Comparison of ENCODE assay signal across 11 cellular contexts in the genomic region with DNA sequence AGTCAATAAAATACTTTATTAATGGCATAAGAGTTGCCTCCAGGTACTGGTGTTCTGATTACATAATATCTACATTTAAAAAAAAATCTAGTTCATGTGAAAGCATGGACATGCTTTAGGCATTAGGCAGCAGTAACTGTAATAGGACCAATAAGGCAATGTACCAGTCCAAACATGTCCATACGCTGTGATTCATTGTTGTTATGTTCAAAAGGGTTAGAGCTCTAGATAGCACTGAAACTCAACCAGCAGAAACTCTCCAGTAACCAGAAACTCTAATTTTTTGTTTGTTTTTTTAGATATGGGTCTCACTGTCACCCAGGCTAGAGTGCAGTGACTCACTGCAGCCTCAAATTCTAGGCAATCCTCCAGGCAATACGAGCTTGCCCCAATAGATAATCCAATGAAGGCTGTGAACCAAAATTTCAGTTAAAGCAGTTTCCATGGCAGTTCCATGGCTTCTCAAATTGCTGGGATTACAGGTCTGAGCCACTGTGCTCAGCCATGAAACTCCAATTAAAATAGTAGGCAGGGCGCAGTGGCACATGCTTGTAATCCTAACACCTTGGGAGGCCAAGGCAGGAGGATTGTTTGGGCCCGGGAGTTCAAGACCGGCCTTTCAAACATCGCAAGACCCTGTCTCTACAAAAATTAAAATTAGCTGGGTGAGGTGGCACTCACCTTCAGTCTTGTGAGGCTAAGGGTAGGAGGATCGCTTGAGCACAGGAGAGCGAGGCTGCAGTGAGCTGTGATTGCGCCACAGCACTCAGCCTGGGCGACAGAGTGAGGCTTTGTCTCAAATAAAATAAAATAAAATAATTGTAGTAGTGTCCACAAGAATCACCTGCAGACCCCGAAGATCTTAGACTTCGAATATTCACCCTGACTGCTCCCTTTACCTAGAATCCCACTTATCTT. TPM values are rescaled to one million over a fixed set of nuclear protein-coding genes. Genes with fewer than 3 reads are reported as not detected.
DNase-seq lines count a peak whose midpoint lies in the region; ATAC-seq and TF ChIP-seq lines count a peak whose summit lies in the region.
"Had no signal": no experiment of that assay in that cellular context is flagged by ENCODE, and none has a peak within 500 bp of the region (broad histone marks: within the 10 kb centered on the region; RNA-seq: fewer than 3 reads in every experiment).

No MANE protein-coding gene starts in this region.

- TF ChIP-seq POLR2A in stomach (IDR thresholded peaks at IDR 0.05) = no peak

- no peak for TF ChIP-seq CTCF in GM12865 (IDR thresholded peaks at IDR 0.05; ENCODE audit: insufficient read depth, low read depth, low read length, missing control alignments)
- TF ChIP-seq CTCF in retinal pigment epithelial cell (conservative IDR thresholded peaks at IDR 0.05; ENCODE audit: low read depth, low read length) = no peak
- no peak for TF ChIP-seq CTCF in stomach (IDR thresholded peaks at IDR 0.05)

- WGBS in stomach, 5 donors = 86 to 88% (median 87%) methylated on average over 12 of the region's 12 CpGs

- H3K27ac ChIP-seq in stomach = peak overlapping the region in 1 of 5 donors; percentile 38
- H3K27ac ChIP-seq: VCaP had no signal

- no peak for ATAC-seq in HG03571 (IDR thresholded peaks at IDR 0.05; ENCODE audit: unreplicated experiment)

- peaks cover 0 to 17% (median 2%) of the 10 kb centered on the region in 4 donors for H3K4me1 ChIP-seq in stomach
- H3K4me1 ChIP-seq: HAP-1 had no signal

- intact Hi-C loops in stomach (cut with DNase I; ENCODE audit: low total_unique reads) = no loop called here

- DNase-seq in GM12865 (ENCODE audit: low read depth) = peak; percentile 18
- DNase-seq in RPMI8226 = peak; percentile 17
- peak; percentile 98 for DNase-seq in fibroblast of gingiva (ENCODE audit: low read depth)
- peak; percentile 74 for DNase-seq in retinal pigment epithelial cell (ENCODE audit: low read depth)
- DNase-seq in stomach = no peak
- DNase-seq in NCI-H748 treated with DMSO at 0.1 percent for 48 hours (lab: John Stamatoyannopoulos, UW) = no peak
- no peak for DNase-seq in NCI-H1417 treated with DMSO at 0.1 percent for 48 hours (lab: John Stamatoyannopoulos, UW)
- DNase-seq: stimulated activated naive CD4-positive, alpha-beta T cell had no signal

- no peaks in the 10 kb centered on the region for H3K27me3 ChIP-seq in stomach

- H3K4me3 ChIP-seq in GM12865 (ENCODE audit: low read depth, low read length) (no peak overlapping the region), retinal pigment epithelial cell (ENCODE audit: low read length) (no peak overlapping the region), stomach (no peak overlapping the region)
- H3K4me3 ChIP-seq: HAP-1 had no signal

- H3K9me3 ChIP-seq in stomach = peaks cover 0 to 6% (median 0%) of the 10 kb centered on the region in 4 donors
- H3K9me3 ChIP-seq: HAP-1 had no signal

- no peak for TF ChIP-seq EP300 in stomach (IDR thresholded peaks at IDR 0.05)

- no peaks in the 10 kb centered on the region for H3K36me3 ChIP-seq in stomach
- H3K36me3 ChIP-seq: HAP-1 had no signal

RNA-seq across cellular contexts. Expression of a gene that starts 36.3 kb away (rescaled TPM):
- total RNA-seq in stomach = not detected
- 1 to 10 TPM in 1 of 3 donors, under 1 TPM in 2; 0.08 to 1.4 (median 0.31) TPM for polyA plus RNA-seq in stomach

RNA-seq across cellular contexts. Expression of a gene that starts 57.6 kb away (rescaled TPM):
- 10 to 100 TPM; 14.8 to 55.1 (median 25.1) TPM for total RNA-seq in stomach
- polyA plus RNA-seq in stomach = 10 to 100 TPM in 1 of 3 donors, 1 to 10 TPM in 2; 4.8 to 10.1 (median 5.5) TPM

RNA-seq across cellular contexts. Expression of a gene that starts 58.6 kb away (rescaled TPM):
- 10 to 100 TPM in 4 of 5 donors, 1 to 10 TPM in 1; 4.0 to 79.9 (median 23.3) TPM for total RNA-seq in stomach
- polyA plus RNA-seq in stomach = 100 to 1,000 TPM; 138 to 142 (median 140) TPM

Comparison
In these comparisons a context has a peak if more than half of its experiments do, and no peak if none do; other contexts are left out.
1. DNase-seq: peak in GM12865 (single experiment), RPMI8226 (single experiment), fibroblast of gingiva (single experiment) and retinal pigment epithelial cell (single experiment); none in stomach (single experiment), NCI-H748 treated with DMSO at 0.1 percent for 48 hours (single experiment) and NCI-H1417 treated with DMSO at 0.1 percent for 48 hours (single experiment).